17 cellular contexts compared by ENCODE assay signal in the genomic region with DNA sequence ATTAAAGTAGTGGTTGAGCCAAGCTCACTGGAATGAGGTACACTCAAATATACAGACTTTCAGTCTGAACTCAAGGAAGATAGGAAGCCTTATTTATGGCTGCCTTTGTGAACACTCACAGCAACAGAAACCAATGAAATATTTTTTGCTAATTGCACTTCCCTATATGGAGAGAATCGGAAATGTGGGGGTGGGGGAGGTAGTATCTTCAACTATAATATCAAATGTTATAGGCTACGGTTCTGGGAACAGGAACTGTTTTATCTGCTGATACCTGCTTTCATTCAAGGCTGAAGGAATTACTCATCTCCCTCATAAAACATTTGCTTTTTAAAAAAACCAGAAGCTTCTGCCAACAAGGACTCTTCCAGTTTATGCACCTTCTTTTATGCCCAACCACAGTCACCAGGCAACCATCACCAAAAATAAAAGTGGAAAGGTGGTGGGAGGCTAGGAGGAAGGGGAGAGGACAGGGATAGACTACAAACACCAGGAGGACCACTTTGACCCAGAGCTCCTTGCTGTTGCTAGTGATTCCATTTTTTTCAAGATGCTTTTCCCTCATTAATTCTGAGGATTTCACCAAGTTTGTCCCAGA.
DNase-seq lines count a peak whose midpoint lies in the region; TF ChIP-seq lines count a peak whose summit lies in the region.
"Had no signal": no experiment of that assay in that cellular context is flagged by ENCODE, and none has a peak within 500 bp of the region (broad histone marks: within the 10 kb centered on the region; RNA-seq: fewer than 3 reads in every experiment).

No MANE protein-coding gene starts in this region.

- no peaks in the 10 kb centered on the region; the same call in 1 of the 2 replicates for H4K20me1 ChIP-seq in PC-9 (ENCODE audit: insufficient read depth)

- TF ChIP-seq POLR2A in thyroid gland (IDR thresholded peaks at IDR 0.05): no peak

- H3K9me2 ChIP-seq in PC-9 (ENCODE audit: insufficient read depth): no peaks in the 10 kb centered on the region

- CTCF ChIA-PET in PC-9 (lab: Charles Lee): no interaction called here

- H3K9me3 Mint-ChIP-seq in CD14-positive monocyte: no peaks in the 10 kb centered on the region
- H3K9me3 Mint-ChIP-seq: activated CD4-positive, alpha-beta T cell treated with anti-CD3 and anti-CD28 coated beads, Interleukin-2, amount 10 ng/mL, durations not matched to agents 24 days and 14 days; dendritic cell treated with granulocyte-macrophage colony-stimulating factor and Interleukin-4, amounts not matched to agents 40 ng/mL and 50 ng/mL, for 4 days; mesothelial cell of epicardium had no signal

- H3K4me3 ChIP-seq in PC-9 (no peak overlapping the region), thyroid gland (replicated peaks in 1 of 3) (no peak overlapping the region)
- H3K4me3 ChIP-seq: heart left ventricle, testis had no signal

- WGBS in thyroid gland, 2 donors: 83 to 92% methylated on average over 2 of the region's 2 CpGs

- intact Hi-C loops in CD14-positive monocyte (cut with micrococcal nuclease): loop anchor here in 1 of 2 donors (10.0 kb wide), 1 partner anchor 72 kb away; no protein-coding TSS in a partner anchor
- intact Hi-C loops in PC-9 (cut with micrococcal nuclease; ENCODE audit: unreplicated experiment): no loop called here
- intact Hi-C loops in thyroid gland (cut with DNase I): no loop called here

- no peaks in the 10 kb centered on the region for H3K79me2 ChIP-seq in PC-9 (ENCODE audit: low read depth)

- H3K27me3 Mint-ChIP-seq in CD14-positive monocyte (ENCODE audit: low read depth in 3 of 3): no peaks in the 10 kb centered on the region
- H3K27me3 Mint-ChIP-seq: activated CD4-positive, alpha-beta T cell treated with anti-CD3 and anti-CD28 coated beads, Interleukin-2, amount 10 ng/mL, durations not matched to agents 24 days and 14 days; dendritic cell treated with granulocyte-macrophage colony-stimulating factor and Interleukin-4, amounts not matched to agents 40 ng/mL and 50 ng/mL, for 4 days had no signal

- in situ Hi-C loops in KBM-7 (cut with MboI; ENCODE audit: low pct_unique_long_range_greater_than_20kb, low sequenced_read_pairs): no loop called here

- no peaks in the 10 kb centered on the region for H3F3A ChIP-seq in PC-9 (ENCODE audit: insufficient read depth, low read depth)

- POLR2A ChIA-PET in PC-9 (lab: Charles Lee; ENCODE audit: unreplicated experiment): no interaction called here

- H3K27me3 ChIP-seq in PC-9 (ENCODE audit: insufficient read depth, low read depth) (no peaks in the 10 kb centered on the region), thyroid gland (no peaks in the 10 kb centered on the region)
- H3K27me3 ChIP-seq: heart left ventricle, testis had no signal

- no TSS peak for BruUV-seq in PC-9 (replicated peaks; lab: Mats Ljungman, UMichigan)

- peak overlapping the region in 1 of 2 donors; percentile 18 for H3K4me3 Mint-ChIP-seq in CD14-positive monocyte
- H3K4me3 Mint-ChIP-seq: activated CD4-positive, alpha-beta T cell treated with anti-CD3 and anti-CD28 coated beads, Interleukin-2, amount 10 ng/mL, durations not matched to agents 24 days and 14 days; dendritic cell treated with granulocyte-macrophage colony-stimulating factor and Interleukin-4, amounts not matched to agents 40 ng/mL and 50 ng/mL, for 4 days; mesothelial cell of epicardium had no signal

- H3K27ac ChIP-seq in PC-9 (no peak overlapping the region), thyroid gland (no peak overlapping the region)
- H3K27ac ChIP-seq: C4-2B, heart left ventricle, KMS-11, testis had no signal

- H3K36me3 Mint-ChIP-seq in CD14-positive monocyte: peaks cover 42 to 56% of the 10 kb centered on the region in 2 donors
- H3K36me3 Mint-ChIP-seq: mesothelial cell of epicardium had no signal

- H2AFZ ChIP-seq in PC-9: no peak overlapping the region

- no peaks in the 10 kb centered on the region for H3K4me1 ChIP-seq in PC-9 (replicated peaks; ENCODE audit: insufficient read depth)
- no peaks in the 10 kb centered on the region for H3K4me1 ChIP-seq in thyroid gland
- H3K4me1 ChIP-seq: heart left ventricle, testis had no signal

- peak overlapping the region in 5 of 7 donors; percentile 10 to 82 (median 58) for H3K27ac Mint-ChIP-seq in CD14-positive monocyte
- H3K27ac Mint-ChIP-seq: activated CD4-positive, alpha-beta T cell treated with anti-CD3 and anti-CD28 coated beads, Interleukin-2, amount 10 ng/mL, durations not matched to agents 24 days and 14 days; dendritic cell treated with granulocyte-macrophage colony-stimulating factor and Interleukin-4, amounts not matched to agents 40 ng/mL and 50 ng/mL, for 4 days had no signal

- H3K4me2 ChIP-seq in PC-9: no peak overlapping the region
- H3K4me2 ChIP-seq: KMS-11 had no signal

- no peak for DNase-seq in CD14-positive monocyte (ENCODE audit: low spot score)
- peak; percentile 85 for DNase-seq in KBM-7
- DNase-seq in NOMO-1 treated with dmso at 0.1 percent for 144 hours (lab: John Stamatoyannopoulos, UW; ENCODE audit: unreplicated experiment): peak; percentile 54
- DNase-seq in amniotic epithelial cell (ENCODE audit: low read depth): peak; percentile 66
- DNase-seq in AG08396 (ENCODE audit: low spot score): no peak
- DNase-seq in PC-9: no peak
- DNase-seq in NCI-H146 (lab: John Stamatoyannopoulos, UW): no peak
- DNase-seq in thyroid gland: no peak
- DNase-seq: activated CD4-positive, alpha-beta T cell treated with anti-CD3 and anti-CD28 coated beads, Interleukin-2, amount 10 ng/mL, durations not matched to agents 24 days and 14 days; activated gamma-delta T cell treated with Interleukin-2 at 50 U/mL for 16 hours; DMS153; heart left ventricle; testis had no signal

- H3K36me3 ChIP-seq in PC-9 (ENCODE audit: low read depth) (0 out of 2 replicates have a peak, but pooled peaks cover 7% of the 10 kb centered on the region), thyroid gland (no peaks in the 10 kb centered on the region)

- H3K9me3 ChIP-seq in PC-9 (ENCODE audit: insufficient read depth, low read depth): no peaks in the 10 kb centered on the region
- no peaks in the 10 kb centered on the region for H3K9me3 ChIP-seq in thyroid gland
- H3K9me3 ChIP-seq: heart left ventricle, testis had no signal

- peaks cover 29% of the 10 kb centered on the region for H3K4me1 Mint-ChIP-seq in CD14-positive monocyte

- no peak for TF ChIP-seq CTCF in CD14-positive monocyte (IDR thresholded peaks at IDR 0.05)
- TF ChIP-seq CTCF in PC-9 (conservative IDR thresholded peaks at IDR 0.05): no peak
- TF ChIP-seq CTCF in thyroid gland (IDR thresholded peaks at IDR 0.05): no peak

Comparison
In these comparisons a context has a peak if more than half of its experiments do, and no peak if none do; other contexts are left out.
1. DNase-seq: peak in KBM-7 (single experiment), NOMO-1 treated with dmso at 0.1 percent for 144 hours (single experiment) and amniotic epithelial cell (single experiment); none in CD14-positive monocyte (single experiment), AG08396 (single experiment), PC-9 (0 of 2), NCI-H146 (single experiment) and thyroid gland (0 of 2).